13 cellular contexts compared by ENCODE assay signal in genomic region chr3:182241777-182242556, GRCh38.
DNase-seq lines count a peak whose midpoint lies in the region; ATAC-seq and TF ChIP-seq lines count a peak whose summit lies in the region.
"Had no signal": no experiment of that assay in that cellular context is flagged by ENCODE, and none has a peak within 500 bp of the region (broad histone marks: within the 10 kb centered on the region; RNA-seq: fewer than 3 reads in every experiment).

No MANE protein-coding gene starts in this region.

- peaks cover 1% of the 10 kb centered on the region for H3K27me3 Mint-ChIP-seq in GM23338 (ENCODE audit: insufficient read depth, low read depth, poor library complexity)
- H3K27me3 Mint-ChIP-seq: activated naive CD4-positive, alpha-beta T cell treated with anti-CD3 and anti-CD28 coated beads, Interleukin-2, amount 50 U/mL, for 24 hours had no signal

- no peaks in the 10 kb centered on the region for H3K36me3 Mint-ChIP-seq in GM23338 (ENCODE audit: low read depth)
- H3K36me3 Mint-ChIP-seq: activated naive CD4-positive, alpha-beta T cell treated with anti-CD3 and anti-CD28 coated beads, Interleukin-2, amount 50 U/mL, for 24 hours had no signal

- H3F3A ChIP-seq in GM23338 (replicated peaks; ENCODE audit: low read depth) = 0 out of 2 replicates have a peak, but pooled peaks cover 3% of the 10 kb centered on the region

- TF ChIP-seq CTCF in GM23338 (conservative IDR thresholded peaks at IDR 0.05; ENCODE audit: low read depth in 2 of 2) = no peak
- no peak for TF ChIP-seq CTCF in body of pancreas (IDR thresholded peaks at IDR 0.05)

- H3K4me1 ChIP-seq in GM23338 (ENCODE audit: insufficient read depth) (peaks cover 19% of the 10 kb centered on the region), body of pancreas (no peaks in the 10 kb centered on the region)

- no peaks in the 10 kb centered on the region for H3K9me3 Mint-ChIP-seq in GM23338
- H3K9me3 Mint-ChIP-seq: activated naive CD4-positive, alpha-beta T cell treated with anti-CD3 and anti-CD28 coated beads, Interleukin-2, amount 50 U/mL, for 24 hours had no signal

- H3K36me3 ChIP-seq in GM23338 (ENCODE audit: insufficient read depth) = no peaks in the 10 kb centered on the region
- no peaks in the 10 kb centered on the region for H3K36me3 ChIP-seq in body of pancreas (replicated peaks in 1 of 2; ENCODE audit: insufficient read depth in 1 of 2, low read depth in 2 of 2)

- no peaks in the 10 kb centered on the region for H3K79me2 ChIP-seq in GM23338 (replicated peaks; ENCODE audit: insufficient read depth)

- no peaks in the 10 kb centered on the region for H3K27me3 ChIP-seq in GM23338 (ENCODE audit: insufficient read depth)
- no peaks in the 10 kb centered on the region for H3K27me3 ChIP-seq in body of pancreas

- H3K4me2 ChIP-seq in GM23338 = no peak overlapping the region

- H4K20me1 ChIP-seq in GM23338 (replicated peaks; ENCODE audit: insufficient read depth) = no peaks in the 10 kb centered on the region

- DNase-seq in GM23338 (ENCODE audit: low spot score) = no peak
- DNase-seq in body of pancreas = peak in 3 of 4 donors; percentile 21 to 52 (median 44)
- peak; percentile 69 for DNase-seq in inferior parietal cortex (ENCODE audit: extremely low spot score)
- peak; percentile 86 for DNase-seq in putamen (ENCODE audit: low spot score)
- no peak for DNase-seq in cerebellar nuclear complex (lab: John Stamatoyannopoulos, UW)
- DNase-seq: GM23248; NCI-H510A; stimulated activated CD4-positive, alpha-beta T cell treated with anti-CD3 and anti-CD28 coated beads, Interleukin-2, amount 100 ng/mL, for 48 hours had no signal

- H3K9me3 ChIP-seq in body of pancreas = no peaks in the 10 kb centered on the region

- H3K9me2 ChIP-seq in GM23338 (ENCODE audit: insufficient read depth) = 0 out of 2 replicates have a peak, but pooled peaks cover 14% of the 10 kb centered on the region

- peak overlapping the region; percentile 80 for H2AFZ ChIP-seq in GM23338
- H2AFZ ChIP-seq: GM23248 had no signal

- TF ChIP-seq POLR2A in body of pancreas (IDR thresholded peaks at IDR 0.05) = no peak

- H3K27ac ChIP-seq in GM23338 (ENCODE audit: low read depth) = no peak overlapping the region
- H3K27ac ChIP-seq in body of pancreas = peak overlapping the region in 1 of 4 donors; percentile 9
- H3K27ac ChIP-seq: C4-2B, GM23248 had no signal

- ATAC-seq in GM23338 = no peak
- ATAC-seq in body of pancreas = peak; percentile 72
- no peak for ATAC-seq in GM21576 (IDR thresholded peaks at IDR 0.05; ENCODE audit: unreplicated experiment)
- ATAC-seq in GM19467 (IDR thresholded peaks at IDR 0.05; ENCODE audit: unreplicated experiment) = no peak
- ATAC-seq in GM18858 (IDR thresholded peaks at IDR 0.05; ENCODE audit: unreplicated experiment) = no peak

- H3K27ac Mint-ChIP-seq in GM23338 = no peak overlapping the region
- H3K27ac Mint-ChIP-seq: activated naive CD4-positive, alpha-beta T cell treated with anti-CD3 and anti-CD28 coated beads, Interleukin-2, amount 50 U/mL, for 24 hours had no signal

- WGBS in body of pancreas, 2 donors = 64% methylated on average over 15 of the region's 15 CpGs

- H3K4me3 Mint-ChIP-seq in GM23338 = no peak overlapping the region
- H3K4me3 Mint-ChIP-seq: activated naive CD4-positive, alpha-beta T cell treated with anti-CD3 and anti-CD28 coated beads, Interleukin-2, amount 50 U/mL, for 24 hours had no signal

- no peak overlapping the region for H3K4me3 ChIP-seq in GM23338
- H3K4me3 ChIP-seq in body of pancreas = no peak overlapping the region
- H3K4me3 ChIP-seq: GM23248 had no signal

- H3K4me1 Mint-ChIP-seq in GM23338 = peaks cover 22% of the 10 kb centered on the region
- H3K4me1 Mint-ChIP-seq: activated naive CD4-positive, alpha-beta T cell treated with anti-CD3 and anti-CD28 coated beads, Interleukin-2, amount 50 U/mL, for 24 hours had no signal

- intact Hi-C loops in body of pancreas (cut with DNase I) = no loop called here

TF ChIP-seq in GM23338, 12 proteins besides CTCF, POLR2A, EP300 and RAD21:
- TF ChIP-seq ZNF331 (CRISPR knock-in tag; IDR thresholded peaks at IDR 0.05; ENCODE audit: low read depth) (no peak), CREB1 (CRISPR knock-in tag; IDR thresholded peaks at IDR 0.05; ENCODE audit: low read depth) (no peak), EZH2 (IDR thresholded peaks at IDR 0.05; ENCODE audit: low read depth, unreplicated experiment) (no peak), NANOG (IDR thresholded peaks at IDR 0.05; ENCODE audit: borderline replicate concordance) (no peak), STAT1 (IDR thresholded peaks at IDR 0.05; ENCODE audit: unreplicated experiment) (no peak)

Comparison
In these comparisons a context has a peak if more than half of its experiments do, and no peak if none do; other contexts are left out.
1. DNase-seq: peak in body of pancreas (3 of 4), inferior parietal cortex (single experiment) and putamen (single experiment); none in GM23338 (single experiment) and cerebellar nuclear complex (0 of 2).